In the genomic region with DNA sequence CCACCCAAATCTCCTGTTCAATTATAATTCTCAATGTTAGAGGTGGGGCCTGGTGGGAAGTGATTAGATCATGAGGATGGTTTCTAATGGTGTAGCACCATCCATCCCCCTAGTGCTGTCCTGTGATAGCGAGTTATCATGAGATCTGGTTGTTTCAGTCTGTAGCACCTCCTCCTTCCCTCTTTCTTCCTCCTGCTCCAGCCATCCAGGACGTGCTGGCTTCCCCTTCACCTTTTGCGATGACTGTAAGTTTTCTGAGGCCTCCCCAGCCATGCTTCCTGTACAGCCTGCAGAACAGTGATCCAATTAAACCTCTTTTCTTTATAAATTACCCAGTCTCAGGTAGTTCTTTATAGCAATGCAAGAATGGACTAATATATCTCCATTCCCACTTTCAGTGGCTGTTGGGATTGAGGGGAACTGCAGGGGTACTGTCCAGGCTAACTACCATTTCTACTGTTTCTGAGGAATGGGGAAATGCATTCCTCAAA, we compare ENCODE assay signal across 1 cellular context.
TF ChIP-seq lines count a peak whose summit lies in the region.

No MANE protein-coding gene starts in this region.

TF ChIP-seq in IMR-90, 13 proteins besides CTCF, POLR2A, EP300 and RAD21:
- TF ChIP-seq NFE2L2 (IDR thresholded peaks at IDR 0.05; ENCODE audit: low read depth, low read length), result no peak
- TF ChIP-seq, protein P1, sequence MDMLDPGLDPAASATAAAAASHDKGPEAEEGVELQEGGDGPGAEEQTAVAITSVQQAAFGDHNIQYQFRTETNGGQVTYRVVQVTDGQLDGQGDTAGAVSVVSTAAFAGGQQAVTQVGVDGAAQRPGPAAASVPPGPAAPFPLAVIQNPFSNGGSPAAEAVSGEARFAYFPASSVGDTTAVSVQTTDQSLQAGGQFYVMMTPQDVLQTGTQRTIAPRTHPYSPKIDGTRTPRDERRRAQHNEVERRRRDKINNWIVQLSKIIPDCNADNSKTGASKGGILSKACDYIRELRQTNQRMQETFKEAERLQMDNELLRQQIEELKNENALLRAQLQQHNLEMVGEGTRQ (IDR thresholded peaks at IDR 0.05; ENCODE audit: low read depth, low read length), result no peak
- TF ChIP-seq, protein P2, sequence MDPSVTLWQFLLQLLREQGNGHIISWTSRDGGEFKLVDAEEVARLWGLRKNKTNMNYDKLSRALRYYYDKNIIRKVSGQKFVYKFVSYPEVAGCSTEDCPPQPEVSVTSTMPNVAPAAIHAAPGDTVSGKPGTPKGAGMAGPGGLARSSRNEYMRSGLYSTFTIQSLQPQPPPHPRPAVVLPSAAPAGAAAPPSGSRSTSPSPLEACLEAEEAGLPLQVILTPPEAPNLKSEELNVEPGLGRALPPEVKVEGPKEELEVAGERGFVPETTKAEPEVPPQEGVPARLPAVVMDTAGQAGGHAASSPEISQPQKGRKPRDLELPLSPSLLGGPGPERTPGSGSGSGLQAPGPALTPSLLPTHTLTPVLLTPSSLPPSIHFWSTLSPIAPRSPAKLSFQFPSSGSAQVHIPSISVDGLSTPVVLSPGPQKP (IDR thresholded peaks at IDR 0.05; ENCODE audit: borderline replicate concordance, low read depth, low read length), result no peak
- TF ChIP-seq MAFK (IDR thresholded peaks at IDR 0.05; ENCODE audit: low read depth, low read length), result no peak
